14 cellular contexts compared by ENCODE assay signal in genomic region chr10:75076387-75076786, GRCh38. TPM values are rescaled to one million over a fixed set of nuclear protein-coding genes. Genes with fewer than 3 reads are reported as not detected.
DNase-seq lines count a peak whose midpoint lies in the region; ATAC-seq and TF ChIP-seq lines count a peak whose summit lies in the region.
"Had no signal": no experiment of that assay in that cellular context is flagged by ENCODE, and none has a peak within 500 bp of the region (broad histone marks: within the 10 kb centered on the region; RNA-seq: fewer than 3 reads in every experiment).

No MANE protein-coding gene starts in this region.

- H3K4me1 Mint-ChIP-seq in activated CD4-positive, alpha-beta T cell treated with anti-CD3 and anti-CD28 coated beads, Interleukin-2, amount 10 ng/mL, durations not matched to agents 24 days and 14 days: peaks cover 7% of the 10 kb centered on the region
- peaks cover 7% of the 10 kb centered on the region for H3K4me1 Mint-ChIP-seq in activated CD4-positive, alpha-beta T cell treated with anti-CD3 and anti-CD28 coated beads, Interleukin-2, amount 10 ng/mL, durations not matched to agents 7 days and 5 days
- H3K4me1 Mint-ChIP-seq in WTC11 (peaks cover 27% of the 10 kb centered on the region), neural crest cell (peaks cover 24% of the 10 kb centered on the region), T-helper 17 cell (peaks cover 4% of the 10 kb centered on the region)
- H3K4me1 Mint-ChIP-seq: CD4-positive, CD25-positive, alpha-beta regulatory T cell had no signal

- H3K9me3 ChIP-seq in T-helper 17 cell (ENCODE audit: control insufficient read depth, low read length, poor library complexity, severe bottlenecking): no peaks in the 10 kb centered on the region

- peak overlapping the region; percentile 29 for H3K27ac Mint-ChIP-seq in activated CD4-positive, alpha-beta T cell treated with anti-CD3 and anti-CD28 coated beads, Interleukin-2, amount 10 ng/mL, durations not matched to agents 24 days and 14 days
- H3K27ac Mint-ChIP-seq in activated CD4-positive, alpha-beta T cell treated with anti-CD3 and anti-CD28 coated beads, Interleukin-2, amount 10 ng/mL, durations not matched to agents 7 days and 5 days: no peak overlapping the region
- H3K27ac Mint-ChIP-seq in WTC11 (peak overlapping the region; percentile 2; the same call in 1 of the 2 replicates), neural crest cell (ENCODE audit: unreplicated experiment) (peak overlapping the region; percentile 11), T-helper 17 cell (no peak overlapping the region)
- H3K27ac Mint-ChIP-seq: HFFc6 had no signal

- CTCF ChIA-PET in activated CD4-positive, alpha-beta T cell treated with anti-CD3 and anti-CD28 coated beads, Interleukin-2, amount 10 ng/mL, durations not matched to agents 7 days and 5 days (lab: Charles Lee): interaction anchor here (1.5 kb wide), 1 partner anchor 24 kb away, joined by 6 read pairs; no protein-coding TSS in a partner anchor
- CTCF ChIA-PET in WTC11 (lab: Charles Lee): interaction anchor here (1.2 to 1.4 kb wide), 2 partner anchors 22 to 24 kb away, joined by 3 to 7 read pairs; no protein-coding TSS in a partner anchor

- no peaks in the 10 kb centered on the region for H3K27me3 Mint-ChIP-seq in activated CD4-positive, alpha-beta T cell treated with anti-CD3 and anti-CD28 coated beads, Interleukin-2, amount 10 ng/mL, durations not matched to agents 24 days and 14 days
- H3K27me3 Mint-ChIP-seq in activated CD4-positive, alpha-beta T cell treated with anti-CD3 and anti-CD28 coated beads, Interleukin-2, amount 10 ng/mL, durations not matched to agents 7 days and 5 days: no peaks in the 10 kb centered on the region
- peaks cover 17% of the 10 kb centered on the region for H3K27me3 Mint-ChIP-seq in WTC11 (ENCODE audit: low read depth)
- H3K27me3 Mint-ChIP-seq in neural crest cell (ENCODE audit: low read depth): no peaks in the 10 kb centered on the region
- no peaks in the 10 kb centered on the region for H3K27me3 Mint-ChIP-seq in T-helper 17 cell
- H3K27me3 Mint-ChIP-seq: CD4-positive, CD25-positive, alpha-beta regulatory T cell; IgD-negative memory B cell had no signal

- no peak for TF ChIP-seq CTCF in WTC11 (IDR thresholded peaks at IDR 0.05)
- TF ChIP-seq CTCF in neural crest cell (conservative IDR thresholded peaks at IDR 0.05): no peak

- no peaks in the 10 kb centered on the region for H3K36me3 Mint-ChIP-seq in activated CD4-positive, alpha-beta T cell treated with anti-CD3 and anti-CD28 coated beads, Interleukin-2, amount 10 ng/mL, durations not matched to agents 24 days and 14 days (ENCODE audit: low read depth)
- H3K36me3 Mint-ChIP-seq in activated CD4-positive, alpha-beta T cell treated with anti-CD3 and anti-CD28 coated beads, Interleukin-2, amount 10 ng/mL, durations not matched to agents 7 days and 5 days (ENCODE audit: low read depth): no peaks in the 10 kb centered on the region
- peaks cover 4% of the 10 kb centered on the region for H3K36me3 Mint-ChIP-seq in WTC11
- no peaks in the 10 kb centered on the region for H3K36me3 Mint-ChIP-seq in neural crest cell (ENCODE audit: low read depth)
- H3K36me3 Mint-ChIP-seq in T-helper 17 cell (ENCODE audit: low read depth): no peaks in the 10 kb centered on the region
- H3K36me3 Mint-ChIP-seq: IgD-negative memory B cell had no signal

- H3K4me3 Mint-ChIP-seq in activated CD4-positive, alpha-beta T cell treated with anti-CD3 and anti-CD28 coated beads, Interleukin-2, amount 10 ng/mL, durations not matched to agents 24 days and 14 days: no peak overlapping the region
- no peak overlapping the region for H3K4me3 Mint-ChIP-seq in activated CD4-positive, alpha-beta T cell treated with anti-CD3 and anti-CD28 coated beads, Interleukin-2, amount 10 ng/mL, durations not matched to agents 7 days and 5 days
- H3K4me3 Mint-ChIP-seq in WTC11: no peak overlapping the region
- no peak overlapping the region for H3K4me3 Mint-ChIP-seq in neural crest cell
- H3K4me3 Mint-ChIP-seq in T-helper 17 cell: no peak overlapping the region
- H3K4me3 Mint-ChIP-seq: CD4-positive, CD25-positive, alpha-beta regulatory T cell; HFFc6; IgD-negative memory B cell had no signal

- intact Hi-C loops in activated CD4-positive, alpha-beta T cell treated with anti-CD3 and anti-CD28 coated beads, Interleukin-2, amount 10 ng/mL, durations not matched to agents 24 days and 14 days (cut with micrococcal nuclease): no loop called here

- ATAC-seq in WTC11 (peak; percentile 83), T-helper 17 cell (no peak)

- peaks cover 3% of the 10 kb centered on the region for H3K9me3 Mint-ChIP-seq in activated CD4-positive, alpha-beta T cell treated with anti-CD3 and anti-CD28 coated beads, Interleukin-2, amount 10 ng/mL, durations not matched to agents 24 days and 14 days
- peaks cover 3% of the 10 kb centered on the region for H3K9me3 Mint-ChIP-seq in activated CD4-positive, alpha-beta T cell treated with anti-CD3 and anti-CD28 coated beads, Interleukin-2, amount 10 ng/mL, durations not matched to agents 7 days and 5 days
- H3K9me3 Mint-ChIP-seq in WTC11 (peaks cover 5% of the 10 kb centered on the region), neural crest cell (peaks cover 4% of the 10 kb centered on the region)
- H3K9me3 Mint-ChIP-seq: HFFc6 had no signal

- POLR2A ChIA-PET in activated CD4-positive, alpha-beta T cell treated with anti-CD3 and anti-CD28 coated beads, Interleukin-2, amount 10 ng/mL, durations not matched to agents 7 days and 5 days (lab: Charles Lee): no interaction called here
- POLR2A ChIA-PET in WTC11 (lab: Charles Lee): no interaction called here

- no peak for DNase-seq in activated CD4-positive, alpha-beta T cell treated with anti-CD3 and anti-CD28 coated beads, Interleukin-2, amount 10 ng/mL, durations not matched to agents 24 days and 14 days
- DNase-seq in activated CD4-positive, alpha-beta T cell treated with anti-CD3 and anti-CD28 coated beads, Interleukin-2, amount 10 ng/mL, durations not matched to agents 7 days and 5 days: no peak
- DNase-seq in WTC11 (ENCODE audit: low spot score) (no peak), neural crest cell (ENCODE audit: low read depth, low spot score) (no peak), AG08395 (ENCODE audit: low spot score) (no peak), midbrain (lab: John Stamatoyannopoulos, UW) (no peak), T-helper 17 cell (no peak)
- DNase-seq: 8988T; CD4-positive, CD25-positive, alpha-beta regulatory T cell; DMS53; GM23248; HCEC 1CT; HFFc6 had no signal

TF ChIP-seq in WTC11, 78 proteins besides CTCF, POLR2A, EP300 and RAD21:
- TF ChIP-seq ZNF425 (CRISPR knock-in tag; conservative IDR thresholded peaks at IDR 0.05) (no peak), ZNF423 (CRISPR knock-in tag; IDR thresholded peaks at IDR 0.05) (peak; percentile 84; the same call in 1 of the 2 replicates)

RNA-seq across cellular contexts. Expression of gene SAMD8, which starts 35.1 kb away (rescaled TPM):
- total RNA-seq in activated CD4-positive, alpha-beta T cell treated with anti-CD3 and anti-CD28 coated beads, Interleukin-2, amount 10 ng/mL, durations not matched to agents 24 days and 14 days: 17.7 and 17.9 TPM in 2 replicates
- 10 to 100 TPM; 12.9 to 13.3 TPM for total RNA-seq in activated CD4-positive, alpha-beta T cell treated with anti-CD3 and anti-CD28 coated beads, Interleukin-2, amount 10 ng/mL, durations not matched to agents 7 days and 5 days
- 20.9 to 23.0 TPM (median 21.7 TPM) in 3 replicates for total RNA-seq in WTC11 (2021)
- total RNA-seq in neural crest cell: 16.9 and 18.7 TPM in 2 replicates
- total RNA-seq in T-helper 17 cell: 10 to 100 TPM; 25.2 to 34.2 TPM

Comparison
In these comparisons a context has a peak if more than half of its experiments do, and no peak if none do; other contexts are left out.
1. H3K27ac Mint-ChIP-seq: peak in activated CD4-positive, alpha-beta T cell treated with anti-CD3 and anti-CD28 coated beads, Interleukin-2, amount 10 ng/mL, durations not matched to agents 24 days and 14 days (single experiment), WTC11 (single experiment) and neural crest cell (single experiment); none in activated CD4-positive, alpha-beta T cell treated with anti-CD3 and anti-CD28 coated beads, Interleukin-2, amount 10 ng/mL, durations not matched to agents 7 days and 5 days (single experiment) and T-helper 17 cell (single experiment).